ENCODE assay signal across 8 cellular contexts in the genomic region with DNA sequence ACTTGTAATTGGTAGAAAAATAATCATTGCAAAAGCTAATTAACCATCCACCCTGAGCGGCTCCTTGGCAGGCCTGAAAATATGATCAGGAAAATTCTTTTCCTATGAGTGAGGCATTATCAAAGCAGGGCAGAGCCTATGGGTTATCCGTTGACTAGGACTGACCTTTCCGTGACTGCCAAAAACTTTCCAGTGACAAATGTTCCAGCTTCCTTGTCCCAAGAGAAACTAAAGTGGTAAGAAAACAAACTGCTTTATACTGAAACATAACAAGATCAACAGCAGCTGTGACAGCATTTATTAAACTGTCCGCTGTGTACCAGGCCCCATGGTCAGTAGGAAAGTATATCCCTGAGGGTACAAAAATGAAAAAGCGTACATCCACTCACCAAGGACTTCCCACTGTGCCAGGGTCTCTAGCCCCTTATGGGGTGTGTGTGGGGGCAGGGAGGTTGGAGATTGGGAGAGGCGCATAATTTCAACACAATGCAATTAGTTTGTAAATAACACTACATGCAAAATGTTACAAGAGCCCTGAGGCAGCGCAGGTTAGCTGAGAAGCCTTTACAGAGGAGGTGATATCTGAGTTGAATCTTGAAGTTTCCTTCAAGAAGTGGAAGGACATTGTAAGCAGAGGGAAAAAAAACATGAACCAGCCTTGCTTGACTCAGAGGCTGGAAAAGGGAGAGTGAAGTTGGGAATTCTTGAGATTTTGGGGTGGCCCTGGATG. TPM values are rescaled to one million over a fixed set of nuclear protein-coding genes. Genes with fewer than 3 reads are reported as not detected.
DNase-seq lines count a peak whose midpoint lies in the region; ATAC-seq and TF ChIP-seq lines count a peak whose summit lies in the region.

No MANE protein-coding gene starts in this region.

- H3K27me3 ChIP-seq in psoas muscle (ENCODE audit: insufficient read depth in 3 of 3, low read length in 2 of 3) = no peaks in the 10 kb centered on the region

- H3K36me3 ChIP-seq in psoas muscle (ENCODE audit: insufficient read depth in 1 of 2, low read depth in 1 of 2) = no peaks in the 10 kb centered on the region

- TF ChIP-seq CTCF in foreskin fibroblast (IDR thresholded peaks at IDR 0.05; ENCODE audit: low read depth, low read length) (no peak), psoas muscle (IDR thresholded peaks at IDR 0.05) (no peak)

- intact Hi-C loops in psoas muscle (cut with DNase I) = loop anchor here in 1 of 2 donors (10.0 kb wide), 2 partner anchors 216 to 304 kb away; a partner anchor contains a TSS

- peaks cover 32% of the 10 kb centered on the region for H3K4me1 ChIP-seq in psoas muscle

- WGBS in psoas muscle, 3 donors = 36 to 43% (median 39%) methylated on average over 7 of the region's 7 CpGs

- peak overlapping the region; percentile 54 for H3K27ac ChIP-seq in psoas muscle

- H3K4me3 ChIP-seq in foreskin fibroblast (ENCODE audit: low read depth in 1 of 2, low read length in 2 of 2) (no peak overlapping the region), psoas muscle (no peak overlapping the region)

- no peaks in the 10 kb centered on the region for H3K9me3 ChIP-seq in psoas muscle

- ATAC-seq in psoas muscle (peak; percentile 65 to 84 (median 77)), HG02870 (IDR thresholded peaks at IDR 0.05; ENCODE audit: unreplicated experiment) (no peak)

- DNase-seq in EL (peak; percentile 67), T1000 (lab: John Stamatoyannopoulos, UW) (peak; percentile 12), foreskin fibroblast (peak; percentile 61 to 76), psoas muscle (no peak), cerebellum (ENCODE audit: low spot score) (no peak), NCI-H1092 (lab: John Stamatoyannopoulos, UW) (no peak)
- DNase-seq in activated CD4-positive, CD25-positive, alpha-beta regulatory T cell treated with anti-CD3 and anti-CD28 coated beads, Interleukin-2, amount 50 U/mL, for 72 hours = no peak

RNA-seq across cellular contexts. Expression of a gene that starts 8.6 kb away (rescaled TPM):
- not detected for total RNA-seq in psoas muscle
- polyA plus RNA-seq in psoas muscle = under 1 TPM in 1 of 3 donors, not detected in 2; 0.01 TPM
- total RNA-seq in cerebellum = not detected

Comparison
In these comparisons a context has a peak if more than half of its experiments do, and no peak if none do; other contexts are left out.
1. DNase-seq: peak in EL (single experiment), T1000 (single experiment) and foreskin fibroblast (2 of 2); none in psoas muscle (0 of 2), activated CD4-positive, CD25-positive, alpha-beta regulatory T cell treated with anti-CD3 and anti-CD28 coated beads, Interleukin-2, amount 50 U/mL, for 72 hours (single experiment), cerebellum (single experiment) and NCI-H1092 (single experiment).